Comparison of ENCODE assay signal across 1 cellular context in genomic region chr12:124543591-124544310, GRCh38.
TF ChIP-seq lines count a peak whose summit lies in the region.

No MANE protein-coding gene starts in this region.

TF ChIP-seq in H1, 55 proteins besides CTCF, POLR2A, EP300 and RAD21 (continued from another document):
- TF ChIP-seq ATF2 (IDR thresholded peaks at IDR 0.05; ENCODE audit: low read length) (no peak), BCL11A (IDR thresholded peaks at IDR 0.05; ENCODE audit: low read depth in 2 of 2, low read length in 2 of 2) (no peak), YY1 (IDR thresholded peaks at IDR 0.05; ENCODE audit: low read depth, low read length) (no peak), TAF1 (IDR thresholded peaks at IDR 0.05; ENCODE audit: low read depth, low read length) (no peak), CREB1 (IDR thresholded peaks at IDR 0.05) (no peak), SIX5 (IDR thresholded peaks at IDR 0.05; ENCODE audit: low read depth, low read length) (no peak)
